Comparison of ENCODE assay signal across 24 cellular contexts in genomic region chr4:37573566-37573965, GRCh38.
DNase-seq lines count a peak whose midpoint lies in the region; ATAC-seq, FAIRE-seq and TF ChIP-seq lines count a peak whose summit lies in the region.
"Had no signal": no experiment of that assay in that cellular context is flagged by ENCODE, and none has a peak within 500 bp of the region (broad histone marks: within the 10 kb centered on the region; RNA-seq: fewer than 3 reads in every experiment).

No MANE protein-coding gene starts in this region.

- peaks cover 38% of the 10 kb centered on the region for H3K9me3 Mint-ChIP-seq in mesothelial cell of epicardium

- H3K9me3 ChIP-seq in A549: no peaks in the 10 kb centered on the region
- H3K9me3 ChIP-seq in IMR-90 (ENCODE audit: control insufficient read depth, insufficient read depth, low read length): no peaks in the 10 kb centered on the region
- no peaks in the 10 kb centered on the region for H3K9me3 ChIP-seq in thyroid gland
- H3K9me3 ChIP-seq: Caco-2 had no signal

- no peak overlapping the region for H3K4ac ChIP-seq in IMR-90 (ENCODE audit: low read depth, low read length)

- no peak overlapping the region for H3K4me3 ChIP-seq in A549
- no peak overlapping the region for H3K4me3 ChIP-seq in IMR-90 (ENCODE audit: insufficient read depth, low read depth, low read length)
- no peak overlapping the region for H3K4me3 ChIP-seq in choroid plexus epithelial cell (ENCODE audit: low read depth, low read length)
- H3K4me3 ChIP-seq in thyroid gland (replicated peaks in 1 of 3): no peak overlapping the region
- H3K4me3 ChIP-seq: BLaER1 treated with 17β-estradiol and CSF1 and Interleukin-3, amounts not matched to agents 10 nM and 100 nM; GM12878 had no signal

- H3K27ac ChIP-seq in A549 (no peak overlapping the region), IMR-90 (ENCODE audit: insufficient read depth, low read length) (no peak overlapping the region), thyroid gland (no peak overlapping the region)
- H3K27ac ChIP-seq: BLaER1 treated with 17β-estradiol and CSF1 and Interleukin-3, amounts not matched to agents 10 nM and 100 nM; C4-2B had no signal

- H2BK15ac ChIP-seq in IMR-90 (ENCODE audit: low read depth, low read length): no peak overlapping the region

- H3K18ac ChIP-seq in IMR-90 (ENCODE audit: low read depth, low read length): no peak overlapping the region

- H3K79me1 ChIP-seq in IMR-90 (ENCODE audit: low read depth in 1 of 2, low read length in 2 of 2): no peaks in the 10 kb centered on the region

- H2AK9ac ChIP-seq in IMR-90 (replicated peaks; ENCODE audit: low read depth, low read length, poor library complexity): no peak overlapping the region

- no peak overlapping the region for H2BK120ac ChIP-seq in IMR-90 (ENCODE audit: low read depth, low read length)

- no peak for TF ChIP-seq CTCF in A549 (IDR thresholded peaks at IDR 0.05)
- TF ChIP-seq CTCF in IMR-90 (conservative IDR thresholded peaks at IDR 0.05; ENCODE audit: low read depth, low read length): no peak
- TF ChIP-seq CTCF in choroid plexus epithelial cell (conservative IDR thresholded peaks at IDR 0.05; ENCODE audit: low read depth, low read length): no peak
- no peak for TF ChIP-seq CTCF in mesothelial cell of epicardium (IDR thresholded peaks at IDR 0.05; ENCODE audit: unreplicated experiment)
- TF ChIP-seq CTCF in thyroid gland (IDR thresholded peaks at IDR 0.05): no peak

- no peak overlapping the region for H2BK5ac ChIP-seq in IMR-90 (ENCODE audit: low read depth, low read length, poor library complexity, severe bottlenecking)

- CTCF ChIA-PET in A549 (lab: Yijun Ruan, JAX): no interaction called here
- CTCF ChIA-PET in IMR-90 (lab: Yijun Ruan, JAX): no interaction called here

- TF ChIP-seq EP300 in A549 (IDR thresholded peaks at IDR 0.05): no peak

- BruUV-seq in IMR-90 (replicated peaks; lab: Mats Ljungman, UMichigan): no TSS peak

- no peak for TF ChIP-seq POLR2A in A549 (IDR thresholded peaks at IDR 0.05; ENCODE audit: low read length)
- TF ChIP-seq POLR2A in IMR-90 (IDR thresholded peaks at IDR 0.05; ENCODE audit: low read depth, low read length): no peak
- TF ChIP-seq POLR2A in thyroid gland (IDR thresholded peaks at IDR 0.05): no peak

- H2BK20ac ChIP-seq in IMR-90 (ENCODE audit: low read depth, low read length): no peak overlapping the region

- H3K14ac ChIP-seq in IMR-90 (replicated peaks; ENCODE audit: low read depth, low read length): no peak overlapping the region

- in situ Hi-C loops in IMR-90 (cut with MboI; ENCODE audit: low sequenced_read_pairs): no loop called here

- ATAC-seq in A549 (no peak), IMR-90 (ENCODE audit: low read depth) (no peak)
- ATAC-seq: CD8-positive, alpha-beta T cell; GM12878 had no signal

- H3K4me3 Mint-ChIP-seq in mesothelial cell of epicardium: no peak overlapping the region
- H3K4me3 Mint-ChIP-seq: B cell; CD4-positive, alpha-beta T cell; CD8-positive, alpha-beta T cell had no signal

- no peaks in the 10 kb centered on the region for H4K20me1 ChIP-seq in IMR-90 (ENCODE audit: insufficient read depth, low read length)
- H4K20me1 ChIP-seq: BLaER1 treated with 17β-estradiol and CSF1 and Interleukin-3, amounts not matched to agents 10 nM and 100 nM had no signal

- FAIRE-seq in A549 (lab: Jason Lieb, UNC): no peak
- FAIRE-seq: D721Med, GM12878, GM12892, GM18507 had no signal

- H3K4me1 ChIP-seq in A549 (no peaks in the 10 kb centered on the region), IMR-90 (ENCODE audit: control insufficient read depth, insufficient read depth, low read length) (no peaks in the 10 kb centered on the region), thyroid gland (no peaks in the 10 kb centered on the region)
- H3K4me1 ChIP-seq: Caco-2 had no signal

- no peak overlapping the region for H2AFZ ChIP-seq in IMR-90 (replicated peaks; ENCODE audit: low read length, poor library complexity)

- intact Hi-C loops in IMR-90 (cut with micrococcal nuclease) (no loop called here), thyroid gland (cut with DNase I) (no loop called here)

- H3K36me3 ChIP-seq in IMR-90 (ENCODE audit: control insufficient read depth, insufficient read depth, low read length): no peaks in the 10 kb centered on the region
- no peaks in the 10 kb centered on the region for H3K36me3 ChIP-seq in thyroid gland
- H3K36me3 ChIP-seq: BLaER1 treated with 17β-estradiol and CSF1 and Interleukin-3, amounts not matched to agents 10 nM and 100 nM had no signal

- TF ChIP-seq RAD21 in A549 (conservative IDR thresholded peaks at IDR 0.05 in 1 of 2, IDR thresholded peaks at IDR 0.05 in 1 of 2): no peak
- TF ChIP-seq RAD21 in IMR-90 (IDR thresholded peaks at IDR 0.05; ENCODE audit: low read length): no peak

- H3K4me2 ChIP-seq in A549 (no peak overlapping the region), IMR-90 (ENCODE audit: low read depth, low read length) (no peak overlapping the region)
- H3K4me2 ChIP-seq: BLaER1 treated with 17β-estradiol and CSF1 and Interleukin-3, amounts not matched to agents 10 nM and 100 nM had no signal

- H3K27ac Mint-ChIP-seq in mesothelial cell of epicardium: peak overlapping the region; percentile 41
- H3K27ac Mint-ChIP-seq: B cell; CD4-positive, alpha-beta T cell; CD8-positive, alpha-beta T cell had no signal

- no peak overlapping the region for H3K9ac ChIP-seq in IMR-90 (ENCODE audit: low read depth, low read length)
- H3K9ac ChIP-seq: BLaER1 treated with 17β-estradiol and CSF1 and Interleukin-3, amounts not matched to agents 10 nM and 100 nM had no signal

- no peak overlapping the region for H4K8ac ChIP-seq in IMR-90 (ENCODE audit: low read depth in 2 of 2, low read length in 2 of 2)

- H3K27me3 Mint-ChIP-seq in mesothelial cell of epicardium (ENCODE audit: low read depth): no peaks in the 10 kb centered on the region

- no peak overlapping the region for H2AK5ac ChIP-seq in IMR-90 (ENCODE audit: low read depth, low read length)

- H3K23ac ChIP-seq in IMR-90 (ENCODE audit: low read depth, low read length): no peak overlapping the region

- DNase-seq in A549 (ENCODE audit: low read depth in 1 of 2, low spot score in 1 of 2) (no peak), IMR-90 (no peak), choroid plexus epithelial cell (ENCODE audit: low read depth) (peak; percentile 4), mesothelial cell of epicardium (ENCODE audit: low spot score in 2 of 2, unreplicated experiment in 2 of 2) (no peak), thyroid gland (no peak), SIG-M5 (lab: John Stamatoyannopoulos, UW) (no peak), amniotic stem cell (lab: John Stamatoyannopoulos, UW) (no peak)
- DNase-seq: 8988T; AML-193; Caco-2; Calu3; CD4-positive, alpha-beta T cell; CD8-positive, alpha-beta T cell; DMS79; DND-41; EL; GDM1 had no signal

- H4K5ac ChIP-seq in IMR-90 (ENCODE audit: low read depth, low read length): no peak overlapping the region

- dilution Hi-C loops in IMR-90 (cut with HindIII; ENCODE audit: low sequenced_read_pairs, unreplicated experiment): no loop called here

- H4K91ac ChIP-seq in IMR-90 (ENCODE audit: insufficient read depth, low read depth, low read length): no peak overlapping the region

- no peaks in the 10 kb centered on the region; the same call in 1 of the 2 replicates for H3K27me3 ChIP-seq in IMR-90 (ENCODE audit: control insufficient read depth, insufficient read depth, low read length)
- H3K27me3 ChIP-seq in thyroid gland: no peaks in the 10 kb centered on the region
- H3K27me3 ChIP-seq: BLaER1 treated with 17β-estradiol and CSF1 and Interleukin-3, amounts not matched to agents 10 nM and 100 nM had no signal

- no peaks in the 10 kb centered on the region for H3K9me1 ChIP-seq in IMR-90 (ENCODE audit: insufficient read depth, low read length)

- peaks cover 4% of the 10 kb centered on the region for H3K4me1 Mint-ChIP-seq in mesothelial cell of epicardium
- H3K4me1 Mint-ChIP-seq: B cell had no signal

- POLR2A ChIA-PET in A549 (lab: Yijun Ruan, JAX) (no interaction called here), IMR-90 (lab: Charles Lee; ENCODE audit: unreplicated experiment) (no interaction called here)

- H3K36me3 Mint-ChIP-seq in mesothelial cell of epicardium: peaks cover 33% of the 10 kb centered on the region
- H3K36me3 Mint-ChIP-seq: CD8-positive, alpha-beta T cell had no signal

- H3K56ac ChIP-seq in IMR-90 (ENCODE audit: extremely low read depth, insufficient read depth, low read length): no peak overlapping the region

TF ChIP-seq in A549, 52 proteins besides CTCF, POLR2A, EP300 and RAD21:
- TF ChIP-seq BHLHE40 (IDR thresholded peaks at IDR 0.05; ENCODE audit: low read depth, low read length) (no peak), MAFK (IDR thresholded peaks at IDR 0.05; ENCODE audit: partially characterized antibody) (peak; percentile 82)

TF ChIP-seq in IMR-90, 13 proteins besides CTCF, POLR2A, EP300 and RAD21:
- TF ChIP-seq RCOR1 (IDR thresholded peaks at IDR 0.05; ENCODE audit: insufficient replicate concordance, low read length): no peak
- TF ChIP-seq RFX5 (IDR thresholded peaks at IDR 0.05; ENCODE audit: low read depth, low read length): no peak
- no peak for TF ChIP-seq MAZ (IDR thresholded peaks at IDR 0.05; ENCODE audit: borderline replicate concordance, low read depth, low read length)
- no peak for TF ChIP-seq BHLHE40 (IDR thresholded peaks at IDR 0.05; ENCODE audit: low read depth, low read length)
- TF ChIP-seq USF2 (IDR thresholded peaks at IDR 0.05; ENCODE audit: low read depth, low read length): no peak
- TF ChIP-seq MXI1 (IDR thresholded peaks at IDR 0.05; ENCODE audit: borderline replicate concordance, low read depth, low read length): no peak
- TF ChIP-seq MAFK (IDR thresholded peaks at IDR 0.05; ENCODE audit: low read depth, low read length): peak; percentile 92
- TF ChIP-seq FOS (IDR thresholded peaks at IDR 0.05; ENCODE audit: low read depth, low read length): no peak
